ENCODE assay signal across 9 cellular contexts in the genomic region with DNA sequence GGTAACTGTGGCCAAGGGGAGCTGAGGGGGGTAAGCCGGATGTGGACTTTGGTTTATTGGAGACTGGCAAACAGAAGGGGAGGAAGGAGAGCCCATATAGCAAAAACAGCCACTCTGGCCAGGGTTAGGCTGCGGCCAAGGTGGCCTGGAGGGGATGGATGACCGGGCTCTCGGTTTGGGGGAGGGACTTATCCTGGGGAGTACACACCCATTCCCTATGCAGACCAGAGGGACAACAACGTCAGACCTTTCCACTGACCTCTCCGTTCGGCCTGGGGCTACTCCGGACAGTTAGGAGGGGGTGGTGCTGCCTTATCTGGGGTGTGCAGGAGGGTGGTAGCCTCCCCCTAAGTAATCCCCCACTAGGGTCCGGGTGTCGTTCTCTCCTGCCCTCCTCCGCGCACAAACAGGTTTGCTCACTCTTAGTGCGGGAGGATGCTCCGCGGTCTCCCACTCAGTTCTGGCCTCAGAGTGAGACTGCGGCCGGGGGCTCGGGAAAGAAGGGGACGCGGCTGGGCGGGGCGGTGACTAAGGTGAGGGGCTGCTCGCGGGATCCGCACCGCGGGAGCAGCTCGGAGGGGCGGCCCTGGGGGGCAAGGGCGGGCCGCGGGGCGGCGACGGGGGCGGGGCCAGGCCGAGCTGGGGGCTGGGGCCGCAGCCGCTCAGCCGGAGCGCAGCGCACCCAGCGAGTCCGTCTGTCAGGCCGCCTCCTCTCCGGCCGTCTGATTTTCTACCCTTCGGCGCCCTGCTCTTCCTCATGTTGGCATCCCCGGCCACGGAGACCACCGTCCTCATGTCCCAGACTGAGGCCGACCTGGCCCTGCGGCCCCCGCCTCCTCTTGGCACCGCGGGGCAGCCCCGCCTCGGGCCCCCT. TPM values are rescaled to one million over a fixed set of nuclear protein-coding genes. Genes with fewer than 3 reads are reported as not detected.
DNase-seq lines count a peak whose midpoint lies in the region; ATAC-seq, FAIRE-seq and TF ChIP-seq lines count a peak whose summit lies in the region.
"Had no signal": no experiment of that assay in that cellular context is flagged by ENCODE, and none has a peak within 500 bp of the region (broad histone marks: within the 10 kb centered on the region; RNA-seq: fewer than 3 reads in every experiment).

A gene (plus strand): TSS at position 669 of the 874 bp plus-strand sequence. CDS start 89 bp downstream, at position 758.

- H3K27me3 Mint-ChIP-seq in activated T-helper 2 cell treated with anti-CD3 and anti-CD28 coated beads, Interferon-gamma antibody, Interleukin-2, Interleukin-4, amounts not matched to agents 10 μg/mL and 5 μg/mL and 100 μg/mL, durations not matched to agents 14 hours and 24 hours and 36 hours (ENCODE audit: low read depth) = peaks cover 43% of the 10 kb centered on the region

- WGBS in pancreas, 2 donors = 7 to 8% methylated on average over 54 to 59 of the region's 59 CpGs

- intact Hi-C loops in pancreas (cut with DNase I) = no loop called here
- intact Hi-C loops in activated T-helper 2 cell treated with anti-CD3 and anti-CD28 coated beads, Interferon-gamma antibody, Interleukin-2, Interleukin-4, amounts not matched to agents 10 μg/mL and 5 μg/mL and 100 μg/mL, durations not matched to agents 14 hours and 24 hours and 36 hours (cut with micrococcal nuclease) = loop anchor here (5.0 kb wide), 1 partner anchor 103 kb away; a partner anchor contains a TSS

- ATAC-seq in SK-N-SH treated with all-trans-retinoic acid at 6 μM for 48 hours (peak; percentile 72), pancreas (peak; percentile 29 to 70 (median 61)), HG03354 (IDR thresholded peaks at IDR 0.05; ENCODE audit: poor library complexity, severe bottlenecking, unreplicated experiment) (no peak)

- no peak within 1 kb of the TSS for H3K27ac ChIP-seq in pancreas

- peaks cover 11% of the 10 kb centered on the region for H3K4me1 Mint-ChIP-seq in activated T-helper 2 cell treated with anti-CD3 and anti-CD28 coated beads, Interferon-gamma antibody, Interleukin-2, Interleukin-4, amounts not matched to agents 10 μg/mL and 5 μg/mL and 100 μg/mL, durations not matched to agents 14 hours and 24 hours and 36 hours (ENCODE audit: low read depth)

- H3K4me3 ChIP-seq in fibroblast of villous mesenchyme (ENCODE audit: low read depth, low read length) (peak within 1 kb of the TSS; percentile 63), pancreas (peak within 1 kb of the TSS in 2 of 4 donors; percentile 14 to 39)

- H3K27ac Mint-ChIP-seq in activated T-helper 2 cell treated with anti-CD3 and anti-CD28 coated beads, Interferon-gamma antibody, Interleukin-2, Interleukin-4, amounts not matched to agents 10 μg/mL and 5 μg/mL and 100 μg/mL, durations not matched to agents 14 hours and 24 hours and 36 hours = no peak within 1 kb of the TSS

- peaks cover 36% of the 10 kb centered on the region for H3K36me3 Mint-ChIP-seq in activated T-helper 2 cell treated with anti-CD3 and anti-CD28 coated beads, Interferon-gamma antibody, Interleukin-2, Interleukin-4, amounts not matched to agents 10 μg/mL and 5 μg/mL and 100 μg/mL, durations not matched to agents 14 hours and 24 hours and 36 hours (ENCODE audit: low read depth)

- peaks cover 0 to 29% (median 13%) of the 10 kb centered on the region in 3 donors for H3K36me3 ChIP-seq in pancreas

- no peaks in the 10 kb centered on the region for H3K9me3 ChIP-seq in pancreas

- DNase-seq in ELF-1 (ENCODE audit: low read depth, low spot score) = peak; percentile 67
- DNase-seq in fibroblast of villous mesenchyme (ENCODE audit: low read depth) = peak; percentile 37
- DNase-seq in pancreas = peak in 1 of 6 donors; percentile 75
- DNase-seq in activated gamma-delta T cell (lab: John Stamatoyannopoulos, UW) = no peak
- no peak for DNase-seq in activated CD4-positive, alpha-beta T cell treated with anti-CD3 and anti-CD28 coated beads, Interleukin-2, amount 50 U/mL, for 48 hours
- DNase-seq in activated T-helper 2 cell treated with anti-CD3 and anti-CD28 coated beads, Interferon-gamma antibody, Interleukin-2, Interleukin-4, amounts not matched to agents 10 μg/mL and 5 μg/mL and 100 μg/mL, durations not matched to agents 14 hours and 24 hours and 36 hours (ENCODE audit: low spot score) = no peak

- peaks cover 0 to 6% (median under 1%) of the 10 kb centered on the region in 4 donors for H3K27me3 ChIP-seq in pancreas

- H3K4me1 ChIP-seq in pancreas = peaks cover 0 to 9% (median 0%) of the 10 kb centered on the region in 3 donors

- H3K4me3 Mint-ChIP-seq in activated T-helper 2 cell treated with anti-CD3 and anti-CD28 coated beads, Interferon-gamma antibody, Interleukin-2, Interleukin-4, amounts not matched to agents 10 μg/mL and 5 μg/mL and 100 μg/mL, durations not matched to agents 14 hours and 24 hours and 36 hours (ENCODE audit: low read depth) = no peak within 1 kb of the TSS
- H3K4me3 Mint-ChIP-seq: central memory CD8-positive, alpha-beta T cell had no signal

- TF ChIP-seq CTCF in fibroblast of villous mesenchyme (IDR thresholded peaks at IDR 0.05; ENCODE audit: insufficient read depth, low read depth, low read length) = no peak
- no peak for TF ChIP-seq CTCF in pancreas (IDR thresholded peaks at IDR 0.05)

- no peak for FAIRE-seq in pancreas (lab: Jason Lieb, UNC)

- H3K9me3 Mint-ChIP-seq in activated T-helper 2 cell treated with anti-CD3 and anti-CD28 coated beads, Interferon-gamma antibody, Interleukin-2, Interleukin-4, amounts not matched to agents 10 μg/mL and 5 μg/mL and 100 μg/mL, durations not matched to agents 14 hours and 24 hours and 36 hours = no peaks in the 10 kb centered on the region
- H3K9me3 Mint-ChIP-seq: central memory CD8-positive, alpha-beta T cell had no signal

TF ChIP-seq in SK-N-SH treated with all-trans-retinoic acid at 6 μM for 48 hours, 23 proteins besides CTCF, POLR2A, EP300 and RAD21:
- TF ChIP-seq TOX (CRISPR knock-in tag; IDR thresholded peaks at IDR 0.05; ENCODE audit: borderline replicate concordance) (no peak), RARB (CRISPR knock-in tag; IDR thresholded peaks at IDR 0.05) (no peak), ARNTL (CRISPR knock-in tag; IDR thresholded peaks at IDR 0.05; ENCODE audit: borderline replicate concordance, low read depth) (no peak), ZNF70 (CRISPR knock-in tag; IDR thresholded peaks at IDR 0.05) (no peak), BACH2 (CRISPR knock-in tag; IDR thresholded peaks at IDR 0.05; ENCODE audit: borderline replicate concordance) (no peak), ZC3H10 (CRISPR knock-in tag; IDR thresholded peaks at IDR 0.05) (no peak), SNAI2 (CRISPR knock-in tag; IDR thresholded peaks at IDR 0.05) (no peak), TCF4 (CRISPR knock-in tag; IDR thresholded peaks at IDR 0.05; ENCODE audit: borderline replicate concordance) (no peak), PPARA (CRISPR knock-in tag; IDR thresholded peaks at IDR 0.05; ENCODE audit: borderline replicate concordance) (no peak), CSDC2 (CRISPR knock-in tag; IDR thresholded peaks at IDR 0.05) (no peak), OSR1 (CRISPR knock-in tag; IDR thresholded peaks at IDR 0.05) (no peak), ZNF8 (CRISPR knock-in tag; IDR thresholded peaks at IDR 0.05) (no peak)
- TF ChIP-seq, protein P1, sequence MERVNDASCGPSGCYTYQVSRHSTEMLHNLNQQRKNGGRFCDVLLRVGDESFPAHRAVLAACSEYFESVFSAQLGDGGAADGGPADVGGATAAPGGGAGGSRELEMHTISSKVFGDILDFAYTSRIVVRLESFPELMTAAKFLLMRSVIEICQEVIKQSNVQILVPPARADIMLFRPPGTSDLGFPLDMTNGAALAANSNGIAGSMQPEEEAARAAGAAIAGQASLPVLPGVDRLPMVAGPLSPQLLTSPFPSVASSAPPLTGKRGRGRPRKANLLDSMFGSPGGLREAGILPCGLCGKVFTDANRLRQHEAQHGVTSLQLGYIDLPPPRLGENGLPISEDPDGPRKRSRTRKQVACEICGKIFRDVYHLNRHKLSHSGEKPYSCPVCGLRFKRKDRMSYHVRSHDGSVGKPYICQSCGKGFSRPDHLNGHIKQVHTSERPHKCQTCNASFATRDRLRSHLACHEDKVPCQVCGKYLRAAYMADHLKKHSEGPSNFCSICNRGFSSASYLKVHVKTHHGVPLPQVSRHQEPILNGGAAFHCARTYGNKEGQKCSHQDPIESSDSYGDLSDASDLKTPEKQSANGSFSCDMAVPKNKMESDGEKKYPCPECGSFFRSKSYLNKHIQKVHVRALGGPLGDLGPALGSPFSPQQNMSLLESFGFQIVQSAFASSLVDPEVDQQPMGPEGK (CRISPR knock-in tag; IDR thresholded peaks at IDR 0.05; ENCODE audit: borderline replicate concordance) = no peak
- TF ChIP-seq, protein P2, sequence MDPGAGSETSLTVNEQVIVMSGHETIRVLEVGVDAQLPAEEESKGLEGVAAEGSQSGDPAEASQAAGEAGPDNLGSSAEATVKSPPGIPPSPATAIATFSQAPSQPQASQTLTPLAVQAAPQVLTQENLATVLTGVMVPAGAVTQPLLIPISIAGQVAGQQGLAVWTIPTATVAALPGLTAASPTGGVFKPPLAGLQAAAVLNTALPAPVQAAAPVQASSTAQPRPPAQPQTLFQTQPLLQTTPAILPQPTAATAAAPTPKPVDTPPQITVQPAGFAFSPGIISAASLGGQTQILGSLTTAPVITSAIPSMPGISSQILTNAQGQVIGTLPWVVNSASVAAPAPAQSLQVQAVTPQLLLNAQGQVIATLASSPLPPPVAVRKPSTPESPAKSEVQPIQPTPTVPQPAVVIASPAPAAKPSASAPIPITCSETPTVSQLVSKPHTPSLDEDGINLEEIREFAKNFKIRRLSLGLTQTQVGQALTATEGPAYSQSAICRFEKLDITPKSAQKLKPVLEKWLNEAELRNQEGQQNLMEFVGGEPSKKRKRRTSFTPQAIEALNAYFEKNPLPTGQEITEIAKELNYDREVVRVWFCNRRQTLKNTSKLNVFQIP (CRISPR knock-in tag; IDR thresholded peaks at IDR 0.05; ENCODE audit: borderline replicate concordance, low read depth) = no peak

RNA-seq across cellular contexts. Expression of the gene that starts here (rescaled TPM):
- total RNA-seq in fibroblast of villous mesenchyme (1.3 and 3.9 TPM in 2 replicates), pancreas (under 1 TPM; 0.19 to 0.87 (median 0.51) TPM)
- polyA plus RNA-seq in pancreas = 1 to 10 TPM; 1.1 to 4.7 TPM
- total RNA-seq in activated T-helper 2 cell treated with anti-CD3 and anti-CD28 coated beads, Interferon-gamma antibody, Interleukin-2, Interleukin-4, amounts not matched to agents 10 μg/mL and 5 μg/mL and 100 μg/mL, durations not matched to agents 14 hours and 24 hours and 36 hours = 0.16 and 0.28 TPM in 2 replicates

Comparison
In these comparisons a context has a peak if more than half of its experiments do, and no peak if none do; other contexts are left out.
1. DNase-seq: peak in ELF-1 (single experiment) and fibroblast of villous mesenchyme (single experiment); none in activated gamma-delta T cell (single experiment), activated CD4-positive, alpha-beta T cell treated with anti-CD3 and anti-CD28 coated beads, Interleukin-2, amount 50 U/mL, for 48 hours (0 of 2) and activated T-helper 2 cell treated with anti-CD3 and anti-CD28 coated beads, Interferon-gamma antibody, Interleukin-2, Interleukin-4, amounts not matched to agents 10 μg/mL and 5 μg/mL and 100 μg/mL, durations not matched to agents 14 hours and 24 hours and 36 hours (single experiment).